Comparison of ENCODE assay signal across 20 cellular contexts in genomic region chr7:25424113-25424512, GRCh38.
"Had no signal": no experiment of that assay in that cellular context is flagged by ENCODE, and none has a peak within 500 bp of the region (broad histone marks: within the 10 kb centered on the region; RNA-seq: fewer than 3 reads in every experiment).

No MANE protein-coding gene starts in this region.

- H3K27ac Mint-ChIP-seq: dendritic cell treated with granulocyte-macrophage colony-stimulating factor and Interleukin-4, amounts not matched to agents 40 ng/mL and 50 ng/mL, for 4 days; natural killer cell; stimulated activated effector memory CD8-positive, alpha-beta T cell treated with anti-CD3 and anti-CD28 coated beads, Interleukin-12 subunit alpha, Interleukin-12 subunit beta, amount 100 ng/mL, for 72 hours had no signal

- DNase-seq: colonic mucosa; effector memory CD4-positive, alpha-beta T cell; erythroblast; left cardiac atrium; left lung; natural killer cell; pancreas; stimulated activated CD4-positive, alpha-beta T cell treated with anti-CD3 and anti-CD28 coated beads, Interleukin-12 subunit alpha, Interleukin-12 subunit beta, amount 100 ng/mL, for 4 hours; stimulated activated CD4-positive, alpha-beta T cell treated with anti-CD3 and anti-CD28 coated beads, Interleukin-1b, Interleukin-23, amount 100 ng/mL, for 48 hours; stimulated activated CD4-positive, alpha-beta T cell treated with anti-CD3 and anti-CD28 coated beads, Interleukin-4, amount 100 ng/mL, for 1 hour; stimulated activated naive CD4-positive, alpha-beta T cell treated with Interleukin-2 at 50 U/mL for 16 hours; stomach; thyroid gland; trophoblast cell had no signal

- H3K4me3 Mint-ChIP-seq: dendritic cell treated with granulocyte-macrophage colony-stimulating factor and Interleukin-4, amounts not matched to agents 40 ng/mL and 50 ng/mL, for 4 days; natural killer cell; stimulated activated effector memory CD8-positive, alpha-beta T cell treated with anti-CD3 and anti-CD28 coated beads, Interleukin-12 subunit alpha, Interleukin-12 subunit beta, amount 100 ng/mL, for 72 hours had no signal

- ATAC-seq: left cardiac atrium; left lung; natural killer cell; pancreas; sciatic nerve; stimulated activated effector memory CD8-positive, alpha-beta T cell treated with anti-CD3 and anti-CD28 coated beads, Interleukin-12 subunit alpha, Interleukin-12 subunit beta, amount 100 ng/mL, for 72 hours had no signal

- H3K9me3 Mint-ChIP-seq: dendritic cell treated with granulocyte-macrophage colony-stimulating factor and Interleukin-4, amounts not matched to agents 40 ng/mL and 50 ng/mL, for 4 days; natural killer cell; stimulated activated effector memory CD8-positive, alpha-beta T cell treated with anti-CD3 and anti-CD28 coated beads, Interleukin-12 subunit alpha, Interleukin-12 subunit beta, amount 100 ng/mL, for 72 hours had no signal

- H3K27ac ChIP-seq: colonic mucosa, left lung, neutrophil, pancreas, stomach, thyroid gland, vagina had no signal

- H3K4me2 ChIP-seq: smooth muscle cell had no signal

- H3K27me3 Mint-ChIP-seq: dendritic cell treated with granulocyte-macrophage colony-stimulating factor and Interleukin-4, amounts not matched to agents 40 ng/mL and 50 ng/mL, for 4 days had no signal

- H3K36me3 Mint-ChIP-seq: natural killer cell; stimulated activated effector memory CD8-positive, alpha-beta T cell treated with anti-CD3 and anti-CD28 coated beads, Interleukin-12 subunit alpha, Interleukin-12 subunit beta, amount 100 ng/mL, for 72 hours had no signal

- H3K4me1 ChIP-seq: colonic mucosa, left lung, pancreas, stomach, vagina had no signal

- H3K4me1 Mint-ChIP-seq: natural killer cell; stimulated activated effector memory CD8-positive, alpha-beta T cell treated with anti-CD3 and anti-CD28 coated beads, Interleukin-12 subunit alpha, Interleukin-12 subunit beta, amount 100 ng/mL, for 72 hours had no signal

- H3K36me3 ChIP-seq: colonic mucosa, left lung, neutrophil, pancreas, stomach, thyroid gland, vagina had no signal

- H3K27me3 ChIP-seq: colonic mucosa, left lung, neutrophil, stomach, thyroid gland, vagina had no signal

- H3K4me3 ChIP-seq: colonic mucosa, left lung, pancreas, smooth muscle cell, stomach, thyroid gland, vagina had no signal
